In the genomic region with DNA sequence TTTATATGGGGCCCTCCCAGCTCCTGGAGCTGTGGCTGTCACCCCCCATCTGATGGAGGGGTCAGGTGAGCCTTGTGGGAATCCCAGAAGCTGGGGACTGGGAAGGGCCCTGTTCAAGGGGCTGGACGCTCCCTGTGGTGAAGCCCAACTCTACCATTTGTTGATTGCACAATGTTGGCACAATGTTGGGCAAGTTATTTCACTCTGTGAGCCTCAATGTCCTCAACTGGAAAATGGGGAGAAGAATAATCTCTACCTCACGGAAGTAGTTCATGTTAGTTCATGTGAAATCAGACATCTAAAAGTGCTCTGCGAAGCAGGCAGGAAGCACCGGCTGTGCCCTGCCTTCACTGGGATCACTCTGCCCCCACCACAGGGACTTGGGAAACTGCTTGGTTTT, we compare ENCODE assay signal across 12 cellular contexts. TPM values are rescaled to one million over a fixed set of nuclear protein-coding genes. Genes with fewer than 3 reads are reported as not detected.
A peak's percentile ranks its signal among the peaks of the same experiment; 100 is the strongest.
DNase-seq lines count a peak whose midpoint lies in the region; ATAC-seq and TF ChIP-seq lines count a peak whose summit lies in the region.
"Had no signal": no experiment of that assay in that cellular context is flagged by ENCODE, and none has a peak within 500 bp of the region (broad histone marks: within the 10 kb centered on the region; RNA-seq: fewer than 3 reads in every experiment).

No MANE protein-coding gene starts in this region.

- POLR2A ChIA-PET in CD4-positive, alpha-beta T cell (lab: Charles Lee) = interaction anchor here (1.0 kb wide), 1 partner anchor 15 kb away, joined by 4 read pairs; no protein-coding TSS in a partner anchor

- intact Hi-C loops in CD4-positive, alpha-beta T cell (cut with DNase I, micrococcal nuclease) = loop anchor here in 1 of 2 experiments (1.0 to 10.0 kb wide), 4 partner anchors 16 to 889 kb away; a partner anchor contains a TSS
- intact Hi-C loops in esophagus squamous epithelium (cut with DNase I) (no loop called here), prostate gland (cut with DNase I) (no loop called here)

- H3K27me3 Mint-ChIP-seq in CD4-positive, alpha-beta T cell = no peaks in the 10 kb centered on the region

- H3K9me2 ChIP-seq in Loucy (replicated peaks; ENCODE audit: low read depth, low read length) = no peaks in the 10 kb centered on the region

- no peaks in the 10 kb centered on the region for H3K27me3 ChIP-seq in CD4-positive, alpha-beta T cell (ENCODE audit: control insufficient read depth, insufficient read depth, low read length)
- H3K27me3 ChIP-seq in Loucy (ENCODE audit: insufficient read depth, low read length, poor library complexity, severe bottlenecking) (no peaks in the 10 kb centered on the region), esophagus squamous epithelium (peaks cover 0 to 34% (median 0%) of the 10 kb centered on the region in 4 donors), prostate gland (replicated peaks; ENCODE audit: insufficient read depth) (no peaks in the 10 kb centered on the region)

- H3K4me3 ChIP-seq in Loucy (ENCODE audit: low read length, poor library complexity, severe bottlenecking) = peak overlapping the region; percentile 17
- H3K4me3 ChIP-seq in esophagus squamous epithelium = no peak overlapping the region
- H3K4me3 ChIP-seq in prostate gland = no peak overlapping the region

- peak overlapping the region; percentile 72 for H3K4me3 Mint-ChIP-seq in CD4-positive, alpha-beta T cell

- no peak for DNase-seq in CD4-positive, alpha-beta T cell
- no peak for DNase-seq in esophagus squamous epithelium (lab: John Stamatoyannopoulos, UW)
- no peak for DNase-seq in prostate gland (ENCODE audit: low spot score)
- no peak for DNase-seq in HUDEP-2 (lab: John Stamatoyannopoulos, UW; ENCODE audit: unreplicated experiment in 76 of 76)
- no peak for DNase-seq in NCI-H748 treated with DMSO at 0.1 percent for 48 hours (lab: John Stamatoyannopoulos, UW)

- 0 out of 2 replicates have a peak overlapping the region, but pooled peaks have one; percentile 28 for H2AFZ ChIP-seq in Loucy (ENCODE audit: low read length)

- H3K36me3 ChIP-seq in Loucy (ENCODE audit: insufficient read depth, low read length) = no peaks in the 10 kb centered on the region
- H3K36me3 ChIP-seq in esophagus squamous epithelium = peaks cover 0 to 8% (median 0%) of the 10 kb centered on the region in 3 donors
- H3K36me3 ChIP-seq in prostate gland = no peaks in the 10 kb centered on the region

- H3K79me2 ChIP-seq in Loucy (ENCODE audit: insufficient read depth, low read length) = no peaks in the 10 kb centered on the region

- H3K4me2 ChIP-seq in Loucy (ENCODE audit: low read depth, low read length, poor library complexity, severe bottlenecking) = peak overlapping the region; percentile 49

- H3K4me1 ChIP-seq in Loucy (ENCODE audit: insufficient read depth, low read length, poor library complexity, severe bottlenecking) (peaks cover 5% of the 10 kb centered on the region), esophagus squamous epithelium (peaks cover 21 to 55% (median 22%) of the 10 kb centered on the region in 3 donors), prostate gland (replicated peaks) (peaks cover 12% of the 10 kb centered on the region)

- TF ChIP-seq POLR2A in esophagus squamous epithelium (IDR thresholded peaks at IDR 0.05) (no peak), prostate gland (IDR thresholded peaks at IDR 0.05) (no peak)

- CTCF ChIA-PET in CD4-positive, alpha-beta T cell (lab: Charles Lee) = no interaction called here

- no peaks in the 10 kb centered on the region for H4K20me1 ChIP-seq in Loucy (ENCODE audit: insufficient read depth, low read length, poor library complexity, severe bottlenecking)

- H3K27ac ChIP-seq in CD4-positive, alpha-beta T cell (ENCODE audit: low read depth, low read length) = peak overlapping the region; percentile 65
- H3K27ac ChIP-seq in esophagus squamous epithelium = peak overlapping the region in 3 of 4 donors; percentile 26 to 62 (median 61)
- peak overlapping the region; percentile 26 to 57 for H3K27ac ChIP-seq in prostate gland
- H3K27ac ChIP-seq: epithelial cell of prostate, RWPE1 had no signal

- 82 to 100% methylated on average over 2 to 4 of the region's 4 CpGs for WGBS in esophagus squamous epithelium, 2 donors
- WGBS in prostate gland = 97% methylated on average over 4 of the region's 4 CpGs

- H3K36me3 Mint-ChIP-seq in CD4-positive, alpha-beta T cell (ENCODE audit: low read depth) = no peaks in the 10 kb centered on the region

- H3K9ac ChIP-seq in Loucy (ENCODE audit: low read depth, low read length, poor library complexity, severe bottlenecking) = peak overlapping the region; percentile 57

- peaks cover 12% of the 10 kb centered on the region for H3K4me1 Mint-ChIP-seq in CD4-positive, alpha-beta T cell (ENCODE audit: low read depth)

- H3K9me3 Mint-ChIP-seq in CD4-positive, alpha-beta T cell = no peaks in the 10 kb centered on the region

- no peaks in the 10 kb centered on the region for H3F3A ChIP-seq in Loucy (ENCODE audit: low read depth)

- no peak for TF ChIP-seq CTCF in CD4-positive, alpha-beta T cell (IDR thresholded peaks at IDR 0.05)
- TF ChIP-seq CTCF in Loucy (conservative IDR thresholded peaks at IDR 0.05; ENCODE audit: low read length) = no peak
- no peak for TF ChIP-seq CTCF in esophagus squamous epithelium (IDR thresholded peaks at IDR 0.05)
- TF ChIP-seq CTCF in prostate gland (IDR thresholded peaks at IDR 0.05) = no peak

- peak overlapping the region; percentile 56 for H3K27ac Mint-ChIP-seq in CD4-positive, alpha-beta T cell

- no peak for ATAC-seq in CD4-positive, alpha-beta T cell (ENCODE audit: poor library complexity)
- ATAC-seq in GM21367 (IDR thresholded peaks at IDR 0.05; ENCODE audit: unreplicated experiment) (no peak), GM19463 (IDR thresholded peaks at IDR 0.05; ENCODE audit: unreplicated experiment) (no peak)

- H3K9me3 ChIP-seq in CD4-positive, alpha-beta T cell (ENCODE audit: control insufficient read depth, low read length) = no peaks in the 10 kb centered on the region
- H3K9me3 ChIP-seq in Loucy (ENCODE audit: insufficient read depth, low read depth, low read length) (no peaks in the 10 kb centered on the region), esophagus squamous epithelium (no peaks in the 10 kb centered on the region), prostate gland (no peaks in the 10 kb centered on the region)

RNA-seq across cellular contexts. Expression of a gene that starts 0.8 kb away (rescaled TPM):
- total RNA-seq in CD4-positive, alpha-beta T cell = 10 to 100 TPM; 29.0 to 31.6 TPM
- 10 to 100 TPM; 20.8 to 33.0 (median 23.4) TPM for total RNA-seq in esophagus squamous epithelium
- total RNA-seq in prostate gland = 10 to 100 TPM; 47.8 to 56.5 TPM

RNA-seq across cellular contexts. Expression of a gene that starts 51.2 kb away (rescaled TPM):
- 1 to 10 TPM; 5.7 to 6.3 TPM for total RNA-seq in CD4-positive, alpha-beta T cell
- total RNA-seq in esophagus squamous epithelium (10 to 100 TPM in 2 of 4 donors, 1 to 10 TPM in 2; 3.6 to 15.0 (median 11.5) TPM), prostate gland (10 to 100 TPM; 34.6 to 64.5 TPM)
- total RNA-seq: LHCN-M2, lung microvascular endothelial cell had no signal
